20 cellular contexts compared by ENCODE assay signal in the genomic region with DNA sequence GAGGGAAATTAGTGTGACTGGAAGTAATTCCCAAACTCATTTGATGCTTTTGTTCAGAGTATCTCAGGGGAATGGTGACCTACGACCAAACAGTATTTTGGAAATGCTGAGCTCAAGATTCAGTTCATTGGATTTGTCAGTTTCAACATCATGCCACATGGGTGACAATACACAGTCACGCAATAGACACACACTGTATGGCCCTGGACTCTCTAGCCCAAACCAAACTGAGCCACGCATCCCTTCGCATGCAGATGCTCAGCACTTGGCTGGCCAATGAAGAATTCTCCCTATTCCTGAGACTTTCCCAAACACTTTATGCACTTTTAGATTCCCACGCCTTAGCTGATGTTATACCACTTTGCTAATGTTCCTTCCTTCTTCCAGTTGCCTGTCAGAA. TPM values are rescaled to one million over a fixed set of nuclear protein-coding genes. Genes with fewer than 3 reads are reported as not detected.
DNase-seq lines count a peak whose midpoint lies in the region; ATAC-seq, FAIRE-seq and TF ChIP-seq lines count a peak whose summit lies in the region.
"Had no signal": no experiment of that assay in that cellular context is flagged by ENCODE, and none has a peak within 500 bp of the region (broad histone marks: within the 10 kb centered on the region; RNA-seq: fewer than 3 reads in every experiment).

No MANE protein-coding gene starts in this region.

- TF ChIP-seq CTCF in left ventricle myocardium inferior (IDR thresholded peaks at IDR 0.05; ENCODE audit: borderline replicate concordance) (no peak), H9 (conservative IDR thresholded peaks at IDR 0.05) (no peak), H1 (IDR thresholded peaks at IDR 0.05; ENCODE audit: control extremely low read depth in 1 of 3, insufficient read depth in 1 of 3, low read depth in 1 of 3, low read length in 3 of 3) (no peak)

- no peaks in the 10 kb centered on the region for H3K23me2 ChIP-seq in H9 (ENCODE audit: insufficient read length, low read depth, low read length, poor library complexity, severe bottlenecking)
- no peaks in the 10 kb centered on the region for H3K23me2 ChIP-seq in H1 (ENCODE audit: low read depth, low read length)

- H2BK5ac ChIP-seq in H9 (ENCODE audit: insufficient read length, low read length) (no peak overlapping the region), H1 (ENCODE audit: low read depth, low read length) (no peak overlapping the region)

- H3K14ac ChIP-seq in H9 (ENCODE audit: insufficient read depth, low read length) (no peak overlapping the region), H1 (ENCODE audit: insufficient read length) (no peak overlapping the region)

- H4K91ac ChIP-seq in H9 (ENCODE audit: insufficient read length, low read depth, low read length): no peak overlapping the region
- H4K91ac ChIP-seq in H1 (replicated peaks; ENCODE audit: insufficient read length, low read length): no peak overlapping the region

- H3K79me2 ChIP-seq in H9 (ENCODE audit: insufficient read depth, low read length): no peaks in the 10 kb centered on the region
- no peaks in the 10 kb centered on the region for H3K79me2 ChIP-seq in H1 (ENCODE audit: control insufficient read depth in 1 of 2, insufficient read depth in 2 of 2, low read length in 2 of 2)

- no peak overlapping the region for H3K23ac ChIP-seq in H9 (ENCODE audit: insufficient read length, low read depth, low read length)
- no peak overlapping the region for H3K23ac ChIP-seq in H1 (ENCODE audit: insufficient read length)

- H4K20me1 ChIP-seq in H9 (ENCODE audit: control insufficient read depth, insufficient read depth, insufficient read length): no peaks in the 10 kb centered on the region
- no peaks in the 10 kb centered on the region for H4K20me1 ChIP-seq in H1 (replicated peaks in 1 of 2; ENCODE audit: control insufficient read depth in 1 of 2, insufficient read depth in 2 of 2, low read length in 2 of 2)

- H3K9me3 ChIP-seq in left ventricle myocardium inferior (replicated peaks) (no peaks in the 10 kb centered on the region), H9 (ENCODE audit: control insufficient read depth, low read depth, low read length) (no peaks in the 10 kb centered on the region), H1 (ENCODE audit: insufficient read depth in 2 of 2, low read depth in 1 of 2, low read length in 1 of 2) (no peaks in the 10 kb centered on the region)

- H3K4me1 Mint-ChIP-seq in H9: peaks cover 12 to 13% of the 10 kb centered on the region in 2 experiments
- H3K4me1 Mint-ChIP-seq: B cell had no signal

- no peak for TF ChIP-seq RAD21 in H1 (IDR thresholded peaks at IDR 0.05 in 1 of 2, conservative IDR thresholded peaks at IDR 0.05 in 1 of 2; ENCODE audit: low read depth in 2 of 2, low read length in 2 of 2)

- H2AFZ ChIP-seq in H9 (ENCODE audit: low read length): peak overlapping the region; percentile 22
- H2AFZ ChIP-seq in H1 (ENCODE audit: low read length): peak overlapping the region; percentile 56; the same call in 1 of the 2 replicates

- no peaks in the 10 kb centered on the region for H3K27me3 ChIP-seq in left ventricle myocardium inferior (ENCODE audit: low read depth)
- no peaks in the 10 kb centered on the region for H3K27me3 ChIP-seq in H9 (ENCODE audit: insufficient read depth, low read length)
- H3K27me3 ChIP-seq in H1 (replicated peaks in 1 of 4; ENCODE audit: control insufficient read depth in 3 of 4, extremely low read depth in 1 of 4, insufficient read depth in 3 of 4, low read length in 3 of 4): no peaks in the 10 kb centered on the region

- H2BK120ac ChIP-seq in H9 (ENCODE audit: low read depth, low read length, poor library complexity, severe bottlenecking): no peak overlapping the region
- H2BK120ac ChIP-seq in H1 (replicated peaks; ENCODE audit: low read depth, low read length): no peak overlapping the region

- WGBS in H9 (ENCODE audit: extremely low coverage, insufficient read length, low lambda C conversion rate): no CpG with 5 or more reads among the region's 5 CpGs
- 91% methylated on average over 5 of the region's 5 CpGs; no CpG with 5 or more reads in 1 of the 2 experiments for WGBS in H1 (ENCODE audit: extremely low coverage in 1 of 2, insufficient coverage in 1 of 2, insufficient read length in 1 of 2, insufficient replicate concordance in 2 of 2, low coverage in 1 of 2, low lambda C conversion rate in 2 of 2, missing lambda C conversion rate in 1 of 2), 2 experiments

- no peak overlapping the region for H3K4me3 Mint-ChIP-seq in H9
- H3K4me3 Mint-ChIP-seq: B cell; CD4-positive, alpha-beta T cell had no signal

- H4K8ac ChIP-seq in H9 (replicated peaks; ENCODE audit: insufficient read length, low read depth, low read length) (no peak overlapping the region), H1 (ENCODE audit: extremely low read depth, insufficient read depth, low read length) (no peak overlapping the region)

- H3K4me1 ChIP-seq in left ventricle myocardium inferior (peaks cover 12% of the 10 kb centered on the region), H9 (ENCODE audit: insufficient read depth, low read length) (no peaks in the 10 kb centered on the region), H1 (replicated peaks in 1 of 4; ENCODE audit: control insufficient read depth in 3 of 4, insufficient read depth in 4 of 4, low read length in 3 of 4) (no peaks in the 10 kb centered on the region)

- no peaks in the 10 kb centered on the region for H3K27me3 Mint-ChIP-seq in H9 (ENCODE audit: low read depth)
- H3K27me3 Mint-ChIP-seq: B cell; CD4-positive, alpha-beta T cell had no signal

- H3K9ac ChIP-seq in H9 (ENCODE audit: extremely low read depth, insufficient read length, low read length) (no peak overlapping the region), H1 (replicated peaks in 1 of 4; ENCODE audit: extremely low read depth in 1 of 4, low read depth in 3 of 4, low read length in 3 of 4) (no peak overlapping the region)

- ATAC-seq in left cardiac atrium (no peak), sciatic nerve (peak; percentile 28)
- ATAC-seq: HCT116 had no signal

- peak overlapping the region; percentile 27 for H3K27ac ChIP-seq in left ventricle myocardium inferior (replicated peaks)
- H3K27ac ChIP-seq in H9 (ENCODE audit: insufficient read length, low read depth, low read length): no peak overlapping the region
- no peak overlapping the region for H3K27ac ChIP-seq in H1 (ENCODE audit: low read depth, low read length)
- H3K27ac ChIP-seq: HL-60 had no signal

- CTCF ChIA-PET in H1 (lab: Charles Lee; ENCODE audit: partially characterized antibody): no interaction called here

- H2BK20ac ChIP-seq in H9 (ENCODE audit: low read depth, low read length, poor library complexity, severe bottlenecking) (no peak overlapping the region), H1 (ENCODE audit: low read length) (no peak overlapping the region)

- H2BK15ac ChIP-seq in H9 (ENCODE audit: low read depth, low read length) (no peak overlapping the region), H1 (ENCODE audit: low read length) (no peak overlapping the region)

- H3K4me3 ChIP-seq in left ventricle myocardium inferior: no peak overlapping the region
- H3K4me3 ChIP-seq in H1 (ENCODE audit: extremely low read depth in 1 of 4, insufficient read depth in 2 of 4, low read depth in 3 of 4, low read length in 4 of 4): no peak overlapping the region

- no peak overlapping the region for H3K27ac Mint-ChIP-seq in H9
- H3K27ac Mint-ChIP-seq: B cell; CD4-positive, alpha-beta T cell had no signal

- H2AK5ac ChIP-seq in H9 (ENCODE audit: insufficient read length, low read length) (no peak overlapping the region), H1 (ENCODE audit: low read depth, low read length) (no peak overlapping the region)

- no peak overlapping the region for H3T11ph ChIP-seq in H9 (ENCODE audit: low read length)

- H3K36me3 Mint-ChIP-seq in H9 (ENCODE audit: insufficient read depth in 1 of 3, low read depth in 3 of 3): no peaks in the 10 kb centered on the region

- H3K18ac ChIP-seq in H9 (ENCODE audit: insufficient read length, low read depth, low read length) (no peak overlapping the region), H1 (ENCODE audit: extremely low read depth, low read length) (no peak overlapping the region)

- H2BK12ac ChIP-seq in H9 (ENCODE audit: insufficient read length, low read depth, low read length) (no peak overlapping the region), H1 (ENCODE audit: low read depth, low read length) (no peak overlapping the region)

- H3K4me2 ChIP-seq in H9 (ENCODE audit: insufficient read depth, insufficient read length, low read length) (no peak overlapping the region), H1 (ENCODE audit: insufficient read depth in 1 of 2, low read depth in 2 of 2, low read length in 2 of 2) (no peak overlapping the region)

- no peak for TF ChIP-seq EP300 in H1 (IDR thresholded peaks at IDR 0.05; ENCODE audit: borderline replicate concordance in 1 of 2, low read depth in 2 of 2, low read length in 2 of 2)

- POLR2A ChIA-PET in H1 (lab: Charles Lee; ENCODE audit: partially characterized antibody): no interaction called here

- H3K79me1 ChIP-seq in H9 (ENCODE audit: insufficient read depth, low read depth, low read length, poor library complexity, severe bottlenecking) (no peaks in the 10 kb centered on the region), H1 (ENCODE audit: low read depth, low read length) (no peaks in the 10 kb centered on the region)

- no peaks in the 10 kb centered on the region for H3K9me3 Mint-ChIP-seq in H9
- H3K9me3 Mint-ChIP-seq: CD4-positive, alpha-beta T cell had no signal

- intact Hi-C loops in left ventricle myocardium inferior (cut with micrococcal nuclease): no loop called here
- intact Hi-C loops in left cardiac atrium (cut with DNase I): no loop called here
- intact Hi-C loops in sciatic nerve (cut with DNase I): no loop called here

- H3K4ac ChIP-seq in H9 (ENCODE audit: low read depth, low read length) (no peak overlapping the region), H1 (replicated peaks; ENCODE audit: insufficient read length, low read depth, low read length) (no peak overlapping the region)

- no peak overlapping the region for H4K5ac ChIP-seq in H9 (ENCODE audit: insufficient read length, low read depth, low read length)
- no peak overlapping the region for H4K5ac ChIP-seq in H1 (ENCODE audit: insufficient read length, low read depth, low read length)

- DNase-seq in left ventricle myocardium inferior (no peak), left cardiac atrium (no peak), H9 (no peak), H1 (ENCODE audit: low read depth in 1 of 2, low spot score in 2 of 2) (no peak), sciatic nerve (ENCODE audit: low spot score) (no peak), NCI-H2029 treated with DMSO at 0.1 percent for 48 hours (lab: John Stamatoyannopoulos, UW) (no peak), SHP77 treated with DMSO at 0.1 percent for 48 hours (lab: John Stamatoyannopoulos, UW) (no peak), cortex of kidney (lab: John Stamatoyannopoulos, UW) (no peak)
- DNase-seq: Calu3; CD4-positive, alpha-beta T cell; DMS153; DMS79 treated with DMSO at 0.1 percent for 48 hours; EL; GOT3 had no signal

- H3K56ac ChIP-seq in H9 (ENCODE audit: insufficient read length, low read depth, low read length) (no peak overlapping the region), H1 (replicated peaks; ENCODE audit: insufficient read length, low read depth, low read length) (no peak overlapping the region)

- H3K36me3 ChIP-seq in left ventricle myocardium inferior (no peaks in the 10 kb centered on the region), H1 (ENCODE audit: control insufficient read depth in 2 of 4, insufficient read depth in 4 of 4, low read length in 3 of 4) (no peaks in the 10 kb centered on the region)

- no peak for FAIRE-seq in H1 (lab: Jason Lieb, UNC)
- FAIRE-seq: A204.1, G401.6, GM12892 had no signal

- no peak for TF ChIP-seq POLR2A in H1 (IDR thresholded peaks at IDR 0.05; ENCODE audit: control extremely low read depth in 1 of 2, low read depth in 2 of 2, low read length in 2 of 2)

RNA-seq across cellular contexts. Expression of a gene that starts 10.0 kb away (rescaled TPM):
- total RNA-seq in left ventricle myocardium inferior (17.3 TPM), left cardiac atrium (10 to 100 TPM; 11.0 to 11.2 TPM), H9 (2021) (0.11 TPM in 1 of 2 replicates, not detected in the other), sciatic nerve (45.7 TPM)
- total RNA-seq in H1 (2021; fragmentation: NEBNext Ultra II Directional; extraction: Animal tissue kit (Norgen Biotek cat#: 25700)): 0.15 and 0.34 TPM in 2 replicates
- not detected in 2 replicates for polyA plus RNA-seq in H1 (2011; rRNA removed)
- 0.05 TPM for polyA plus RNA-seq in H1 (2011; cell fraction: cytosol; rRNA removed)
- polyA plus RNA-seq in H1 (2011; cell fraction: nucleus; rRNA removed): not detected
- 0.55 TPM in 1 of 4 replicates, not detected in the others for polyA plus RNA-seq in H1 (2012, experiment 1 of 2)
- polyA plus RNA-seq in H1 (2012, experiment 2 of 2): not detected
- polyA plus RNA-seq in H1 (2013, experiment 1 of 2): 0.06 TPM
- polyA plus RNA-seq in H1 (2013, experiment 2 of 2): 0.09 TPM
- 0.07 and 0.09 TPM in 2 replicates for polyA minus RNA-seq in H1 (2011; rRNA and poly(A)+ RNA removed)
- not detected for polyA minus RNA-seq in H1 (2011; cell fraction: cytosol; rRNA and poly(A)+ RNA removed)
- polyA minus RNA-seq in H1 (2011; cell fraction: nucleus; rRNA and poly(A)+ RNA removed): not detected
- total RNA-seq: B cell; CD4-positive, alpha-beta T cell had no signal
